8 cellular contexts compared by ENCODE assay signal in genomic region chr2:230793573-230794359, GRCh38.
DNase-seq lines count a peak whose midpoint lies in the region; ATAC-seq and TF ChIP-seq lines count a peak whose summit lies in the region.

No MANE protein-coding gene starts in this region.

- no peak overlapping the region for H3K14ac ChIP-seq in H9 (ENCODE audit: insufficient read depth, low read length)

- TF ChIP-seq POLR2A in breast epithelium (IDR thresholded peaks at IDR 0.05) (no peak), lower leg skin (IDR thresholded peaks at IDR 0.05) (no peak)

- H4K8ac ChIP-seq in H9 (replicated peaks; ENCODE audit: insufficient read length, low read depth, low read length), result no peak overlapping the region

- H2BK15ac ChIP-seq in H9 (ENCODE audit: low read depth, low read length), result no peak overlapping the region

- no peak overlapping the region for H4K91ac ChIP-seq in H9 (ENCODE audit: insufficient read length, low read depth, low read length)

- peak overlapping the region in 1 of 3 donors; percentile 4 for H3K4me3 ChIP-seq in breast epithelium
- no peak overlapping the region for H3K4me3 ChIP-seq in lower leg skin (ENCODE audit: low read depth, poor library complexity, severe bottlenecking)

- no peak overlapping the region for H2BK120ac ChIP-seq in H9 (ENCODE audit: low read depth, low read length, poor library complexity, severe bottlenecking)

- DNase-seq in ELR (ENCODE audit: low read depth), result peak; percentile 100
- no peak for DNase-seq in activated B cell treated with CpG ODN at 0.5 μM for 24 hours
- DNase-seq in breast epithelium (ENCODE audit: low spot score in 2 of 2), result peak in 1 of 2 donors; percentile 70
- DNase-seq in lower leg skin (ENCODE audit: low spot score in 2 of 2), result peak; percentile 88 to 91
- peak; percentile 9 to 44 (median 36) for DNase-seq in stimulated activated CD4-positive, alpha-beta T cell treated with anti-CD3 and anti-CD28 coated beads, TNF-alpha, amount 100 ng/mL, for 4 hours (ENCODE audit: low read depth in 3 of 3)
- DNase-seq in glutamatergic neuron, result no peak
- no peak for DNase-seq in H9

- WGBS in lower leg skin, 2 donors, result 32 to 35% methylated on average over 8 of the region's 8 CpGs
- no CpG with 5 or more reads among the region's 8 CpGs for WGBS in H9 (ENCODE audit: extremely low coverage, insufficient read length, low lambda C conversion rate)

- CTCF ChIA-PET in activated B cell treated with CpG ODN at 0.5 μM for 24 hours (lab: Charles Lee), result no interaction called here

- H3K36me3 Mint-ChIP-seq in activated B cell treated with CpG ODN at 0.5 μM for 24 hours (ENCODE audit: low read depth) (peaks cover 61% of the 10 kb centered on the region), glutamatergic neuron (ENCODE audit: unreplicated experiment) (peaks cover 14% of the 10 kb centered on the region), H9 (ENCODE audit: insufficient read depth in 1 of 3, low read depth in 3 of 3) (peaks cover 27 to 48% (median 34%) of the 10 kb centered on the region in 3 experiments)

- H2BK20ac ChIP-seq in H9 (ENCODE audit: low read depth, low read length, poor library complexity, severe bottlenecking), result no peak overlapping the region

- H2BK5ac ChIP-seq in H9 (ENCODE audit: insufficient read length, low read length), result no peak overlapping the region

- H3K9me3 Mint-ChIP-seq in activated B cell treated with CpG ODN at 0.5 μM for 24 hours (peaks cover 4% of the 10 kb centered on the region), glutamatergic neuron (ENCODE audit: unreplicated experiment) (no peaks in the 10 kb centered on the region), H9 (peaks cover 6% of the 10 kb centered on the region in 2 experiments)

- POLR2A ChIA-PET in activated B cell treated with CpG ODN at 0.5 μM for 24 hours (lab: Charles Lee), result interaction anchor here (0.6 to 1.3 kb wide), 5 partner anchors 32 to 294 kb away, joined by 3 to 5 read pairs (median 4); partner anchors contain the start of gene CAB39

- H3K4me1 Mint-ChIP-seq in activated B cell treated with CpG ODN at 0.5 μM for 24 hours, result peaks cover 28% of the 10 kb centered on the region
- no peaks in the 10 kb centered on the region for H3K4me1 Mint-ChIP-seq in glutamatergic neuron (ENCODE audit: low read depth, unreplicated experiment)
- H3K4me1 Mint-ChIP-seq in H9, result peaks cover 5 to 13% of the 10 kb centered on the region in 2 experiments

- TF ChIP-seq CTCF in activated B cell treated with CpG ODN at 0.5 μM for 24 hours (IDR thresholded peaks at IDR 0.05), result no peak
- TF ChIP-seq CTCF in breast epithelium (IDR thresholded peaks at IDR 0.05), result no peak
- TF ChIP-seq CTCF in lower leg skin (IDR thresholded peaks at IDR 0.05), result no peak
- TF ChIP-seq CTCF in glutamatergic neuron (IDR thresholded peaks at IDR 0.05; ENCODE audit: partially characterized antibody, unreplicated experiment), result no peak
- no peak for TF ChIP-seq CTCF in H9 (conservative IDR thresholded peaks at IDR 0.05)

- no peak overlapping the region for H3K4me2 ChIP-seq in H9 (ENCODE audit: insufficient read depth, insufficient read length, low read length)

- H2AK5ac ChIP-seq in H9 (ENCODE audit: insufficient read length, low read length), result no peak overlapping the region

- no peaks in the 10 kb centered on the region for H3K36me3 ChIP-seq in breast epithelium

- H3K9me3 ChIP-seq in breast epithelium (peaks cover 2 to 7% of the 10 kb centered on the region in 2 donors), H9 (ENCODE audit: control insufficient read depth, low read depth, low read length) (no peaks in the 10 kb centered on the region)

- no peak overlapping the region for H2BK12ac ChIP-seq in H9 (ENCODE audit: insufficient read length, low read depth, low read length)

- H3K79me2 ChIP-seq in H9 (ENCODE audit: insufficient read depth, low read length), result no peaks in the 10 kb centered on the region

- no peaks in the 10 kb centered on the region for H3K27me3 Mint-ChIP-seq in activated B cell treated with CpG ODN at 0.5 μM for 24 hours
- H3K27me3 Mint-ChIP-seq in glutamatergic neuron (ENCODE audit: unreplicated experiment), result no peaks in the 10 kb centered on the region
- no peaks in the 10 kb centered on the region for H3K27me3 Mint-ChIP-seq in H9 (ENCODE audit: low read depth)

- H3K79me1 ChIP-seq in H9 (ENCODE audit: insufficient read depth, low read depth, low read length, poor library complexity, severe bottlenecking), result no peaks in the 10 kb centered on the region

- H3K4ac ChIP-seq in H9 (ENCODE audit: low read depth, low read length), result no peak overlapping the region

- H3K4me3 Mint-ChIP-seq in activated B cell treated with CpG ODN at 0.5 μM for 24 hours (peak overlapping the region; percentile 51), glutamatergic neuron (ENCODE audit: unreplicated experiment) (no peak overlapping the region), H9 (no peak overlapping the region)

- H3K9ac ChIP-seq in H9 (ENCODE audit: extremely low read depth, insufficient read length, low read length), result no peak overlapping the region

- H3K27ac Mint-ChIP-seq in activated B cell treated with CpG ODN at 0.5 μM for 24 hours, result peak overlapping the region; percentile 82
- no peak overlapping the region for H3K27ac Mint-ChIP-seq in glutamatergic neuron (ENCODE audit: unreplicated experiment)
- peak overlapping the region in 1 of 3 experiments; percentile 70; a peak in 4 of 7 replicates for H3K27ac Mint-ChIP-seq in H9

- H3K27ac ChIP-seq in breast epithelium (peak overlapping the region; percentile 76 to 93), H9 (ENCODE audit: insufficient read length, low read depth, low read length) (no peak overlapping the region)

- intact Hi-C loops in activated B cell treated with CpG ODN at 0.5 μM for 24 hours (cut with micrococcal nuclease), result no loop called here
- intact Hi-C loops in breast epithelium (cut with DNase I; ENCODE audit: low total_unique reads), result loop anchor here (10.0 kb wide), 1 partner anchor 79 kb away; the partner anchor contains the start of gene CAB39
- intact Hi-C loops in lower leg skin (cut with DNase I; ENCODE audit: low total_unique reads), result loop anchor here (10.0 kb wide), 1 partner anchor 79 kb away; the partner anchor contains the start of gene CAB39

- H3K18ac ChIP-seq in H9 (ENCODE audit: insufficient read length, low read depth, low read length), result no peak overlapping the region

- H3K4me1 ChIP-seq in breast epithelium, result peaks cover 0 to 1% of the 10 kb centered on the region in 2 donors
- H3K4me1 ChIP-seq in H9 (ENCODE audit: insufficient read depth, low read length), result peaks cover 2% of the 10 kb centered on the region

- H3K56ac ChIP-seq in H9 (ENCODE audit: insufficient read length, low read depth, low read length), result no peak overlapping the region

- H3K27me3 ChIP-seq in breast epithelium (no peaks in the 10 kb centered on the region), H9 (ENCODE audit: insufficient read depth, low read length) (no peaks in the 10 kb centered on the region)

- H3T11ph ChIP-seq in H9 (ENCODE audit: low read length), result no peak overlapping the region

- ATAC-seq in HG03432 (IDR thresholded peaks at IDR 0.05; ENCODE audit: unreplicated experiment) (peak; percentile 79), activated B cell treated with CpG ODN at 0.5 μM for 24 hours (ENCODE audit: low read depth) (peak; percentile 76)

- H3K23ac ChIP-seq in H9 (ENCODE audit: insufficient read length, low read depth, low read length), result no peak overlapping the region

- H2AFZ ChIP-seq in H9 (ENCODE audit: low read length), result no peak overlapping the region

- no peaks in the 10 kb centered on the region for H3K23me2 ChIP-seq in H9 (ENCODE audit: insufficient read length, low read depth, low read length, poor library complexity, severe bottlenecking)

- no peaks in the 10 kb centered on the region for H4K20me1 ChIP-seq in H9 (ENCODE audit: control insufficient read depth, insufficient read depth, insufficient read length)

- no peak overlapping the region for H4K5ac ChIP-seq in H9 (ENCODE audit: insufficient read length, low read depth, low read length)

Comparison
In these comparisons a context has a peak if more than half of its experiments do, and no peak if none do; other contexts are left out.
1. DNase-seq: peak in ELR (single experiment), lower leg skin (2 of 2) and stimulated activated CD4-positive, alpha-beta T cell treated with anti-CD3 and anti-CD28 coated beads, TNF-alpha, amount 100 ng/mL, for 4 hours (3 of 3); none in activated B cell treated with CpG ODN at 0.5 μM for 24 hours (single experiment), glutamatergic neuron (single experiment) and H9 (single experiment).